12 cellular contexts compared by ENCODE assay signal in genomic region chr21:42677339-42678117, GRCh38.
DNase-seq lines count a peak whose midpoint lies in the region; ATAC-seq and TF ChIP-seq lines count a peak whose summit lies in the region.
"Had no signal": no experiment of that assay in that cellular context is flagged by ENCODE, and none has a peak within 500 bp of the region (broad histone marks: within the 10 kb centered on the region; RNA-seq: fewer than 3 reads in every experiment).

No MANE protein-coding gene starts in this region.

- ATAC-seq in GM21447 (IDR thresholded peaks at IDR 0.05; ENCODE audit: unreplicated experiment) = no peak
- ATAC-seq: activated CD8-positive, alpha-beta T cell treated with anti-CD3 and anti-CD28 coated beads for 36 hours; HepG2 had no signal

- H3K9me3 Mint-ChIP-seq in nephron = no peaks in the 10 kb centered on the region
- H3K9me3 Mint-ChIP-seq: activated CD8-positive, alpha-beta T cell treated with anti-CD3 and anti-CD28 coated beads for 36 hours had no signal

- DNase-seq in DMS 273 (lab: John Stamatoyannopoulos, UW; ENCODE audit: unreplicated experiment) (peak; percentile 17), DMS 273 treated with DMSO at 0.1 percent for 48 hours (lab: John Stamatoyannopoulos, UW) (no peak), NCI-H69 (lab: John Stamatoyannopoulos, UW) (peak; percentile 63), cardiac fibroblast (ENCODE audit: low read depth in 2 of 2) (peak; percentile 70 to 80), NCI-H2081 treated with DMSO at 0.1 percent for 48 hours (lab: John Stamatoyannopoulos, UW) (no peak), AG20443 (ENCODE audit: low spot score) (no peak)
- DNase-seq: activated CD8-positive, alpha-beta T cell treated with anti-CD3 and anti-CD28 coated beads for 36 hours; trophoblast cell had no signal

- peaks cover 79% of the 10 kb centered on the region for H3K4me1 Mint-ChIP-seq in nephron

- peak overlapping the region in 2 of 3 experiments; percentile 57 to 64 for H3K4me3 Mint-ChIP-seq in nephron
- H3K4me3 Mint-ChIP-seq: activated CD8-positive, alpha-beta T cell treated with anti-CD3 and anti-CD28 coated beads for 36 hours had no signal

- no peak for TF ChIP-seq CTCF in cardiac fibroblast (IDR thresholded peaks at IDR 0.05; ENCODE audit: low read depth, low read length)
- no peak for TF ChIP-seq CTCF in nephron (IDR thresholded peaks at IDR 0.05; ENCODE audit: unreplicated experiment in 3 of 3)

- H3K4me3 ChIP-seq in cardiac fibroblast (replicated peaks in 1 of 2; ENCODE audit: low read depth in 2 of 2, low read length in 2 of 2) = no peak overlapping the region
- H3K4me3 ChIP-seq: heart right ventricle had no signal

- peaks cover 27% of the 10 kb centered on the region for H3K36me3 Mint-ChIP-seq in nephron (ENCODE audit: low read depth)

- H3K27me3 Mint-ChIP-seq in nephron (ENCODE audit: low read depth) = no peaks in the 10 kb centered on the region
- H3K27me3 Mint-ChIP-seq: activated CD8-positive, alpha-beta T cell treated with anti-CD3 and anti-CD28 coated beads for 36 hours had no signal

- H3K27ac Mint-ChIP-seq in nephron = peak overlapping the region; percentile 86 to 96 (median 90)
- H3K27ac Mint-ChIP-seq: activated CD8-positive, alpha-beta T cell treated with anti-CD3 and anti-CD28 coated beads for 36 hours had no signal

Comparison
In these comparisons a context has a peak if more than half of its experiments do, and no peak if none do; other contexts are left out.
1. DNase-seq: peak in DMS 273 (single experiment), NCI-H69 (single experiment) and cardiac fibroblast (2 of 2); none in DMS 273 treated with DMSO at 0.1 percent for 48 hours (single experiment), NCI-H2081 treated with DMSO at 0.1 percent for 48 hours (single experiment) and AG20443 (single experiment).